8 cellular contexts compared by ENCODE assay signal in genomic region chr3:153163349-153164008, GRCh38. TPM values are rescaled to one million over a fixed set of nuclear protein-coding genes. Genes with fewer than 3 reads are reported as not detected.
DNase-seq lines count a peak whose midpoint lies in the region; ATAC-seq and TF ChIP-seq lines count a peak whose summit lies in the region.

No MANE protein-coding gene starts in this region.

- H3K9me3 ChIP-seq in BLaER1 = no peaks in the 10 kb centered on the region
- H3K9me3 ChIP-seq in iPS-18a (ENCODE audit: control insufficient read depth, low read depth, low read length) = no peaks in the 10 kb centered on the region

- H3K4me3 ChIP-seq in BLaER1 (peak overlapping the region; percentile 93), iPS-18a (ENCODE audit: low read length) (peak overlapping the region; percentile 89)

- no peak for ATAC-seq in stimulated activated memory B cell treated with anti-CD40 and anti-IgM and Interleukin-4, amounts not matched to agents 10 μg/mL and 1 μg/mL and 100 μg/mL, for 72 hours

- in situ Hi-C loops in GM13977 (cut with MboI; ENCODE audit: low pct_unique_long_range_greater_than_20kb, low sequenced_read_pairs, unreplicated experiment) = no loop called here

- DNase-seq in HT1080 (ENCODE audit: low read depth) = peak; percentile 62
- DNase-seq in HuH-7.5 (ENCODE audit: low spot score) = no peak
- no peak for DNase-seq in LoVo (ENCODE audit: low spot score)
- no peak for DNase-seq in GM13977 (ENCODE audit: low spot score)

- no peaks in the 10 kb centered on the region; the same call in 1 of the 2 replicates for H3K36me3 ChIP-seq in BLaER1
- no peaks in the 10 kb centered on the region for H3K36me3 ChIP-seq in iPS-18a (ENCODE audit: control insufficient read depth, low read depth, low read length)

- H3K27me3 ChIP-seq in BLaER1 (no peaks in the 10 kb centered on the region), iPS-18a (ENCODE audit: control insufficient read depth, insufficient read depth, low read length) (peaks cover 11% of the 10 kb centered on the region)

- H3K4me3 Mint-ChIP-seq in activated naive CD8-positive, alpha-beta T cell = peak overlapping the region; percentile 91
- H3K4me3 Mint-ChIP-seq in stimulated activated memory B cell treated with anti-CD40 and anti-IgM and Interleukin-4, amounts not matched to agents 10 μg/mL and 1 μg/mL and 100 μg/mL, for 72 hours = peak overlapping the region; percentile 99

- H3K4me2 ChIP-seq in BLaER1 = peak overlapping the region; percentile 84

- peaks cover 63% of the 10 kb centered on the region for H4K20me1 ChIP-seq in BLaER1

- H3K9ac ChIP-seq in BLaER1 = peak overlapping the region; percentile 93
- peak overlapping the region; percentile 66 for H3K9ac ChIP-seq in iPS-18a (ENCODE audit: low read length)

- no peaks in the 10 kb centered on the region for H3K9me3 Mint-ChIP-seq in activated naive CD8-positive, alpha-beta T cell (ENCODE audit: low read depth)
- no peaks in the 10 kb centered on the region for H3K9me3 Mint-ChIP-seq in stimulated activated memory B cell treated with anti-CD40 and anti-IgM and Interleukin-4, amounts not matched to agents 10 μg/mL and 1 μg/mL and 100 μg/mL, for 72 hours

- no peaks in the 10 kb centered on the region for H3K36me3 Mint-ChIP-seq in activated naive CD8-positive, alpha-beta T cell
- peaks cover 6% of the 10 kb centered on the region for H3K36me3 Mint-ChIP-seq in stimulated activated memory B cell treated with anti-CD40 and anti-IgM and Interleukin-4, amounts not matched to agents 10 μg/mL and 1 μg/mL and 100 μg/mL, for 72 hours

- H3K27ac Mint-ChIP-seq in activated naive CD8-positive, alpha-beta T cell = peak overlapping the region; percentile 82
- H3K27ac Mint-ChIP-seq in stimulated activated memory B cell treated with anti-CD40 and anti-IgM and Interleukin-4, amounts not matched to agents 10 μg/mL and 1 μg/mL and 100 μg/mL, for 72 hours = peak overlapping the region; percentile 94

- H3K4me1 ChIP-seq in BLaER1 (peaks cover 38% of the 10 kb centered on the region), iPS-18a (ENCODE audit: control insufficient read depth, low read depth, low read length) (peaks cover 13% of the 10 kb centered on the region)

- peaks cover 55% of the 10 kb centered on the region for H3K4me1 Mint-ChIP-seq in activated naive CD8-positive, alpha-beta T cell (ENCODE audit: low read depth)
- H3K4me1 Mint-ChIP-seq in stimulated activated memory B cell treated with anti-CD40 and anti-IgM and Interleukin-4, amounts not matched to agents 10 μg/mL and 1 μg/mL and 100 μg/mL, for 72 hours = peaks cover 61% of the 10 kb centered on the region

- H3K27ac ChIP-seq in BLaER1 (peak overlapping the region; percentile 85), iPS-18a (ENCODE audit: low read length) (no peak overlapping the region)

- TF ChIP-seq CTCF in GM13977 (IDR thresholded peaks at IDR 0.05; ENCODE audit: extremely low read depth, insufficient read depth, missing control alignments) = no peak

- no peaks in the 10 kb centered on the region for H3K27me3 Mint-ChIP-seq in activated naive CD8-positive, alpha-beta T cell
- H3K27me3 Mint-ChIP-seq in stimulated activated memory B cell treated with anti-CD40 and anti-IgM and Interleukin-4, amounts not matched to agents 10 μg/mL and 1 μg/mL and 100 μg/mL, for 72 hours = no peaks in the 10 kb centered on the region

RNA-seq across cellular contexts. Expression of gene RAP2B, which starts 1.5 kb away (rescaled TPM):
- total RNA-seq in HT1080 (2014; rRNA removed; shearing (Covaris generic)) = 50.6 and 58.2 TPM in 2 replicates
- polyA plus RNA-seq in HT1080 (2015; cell fraction: cytosol; rRNA removed) = 33.2 and 33.3 TPM in 2 replicates
- polyA plus RNA-seq in HT1080 (2015; cell fraction: nucleus; rRNA removed) = 21.5 and 21.8 TPM in 2 replicates
